In genomic region chr11:34357646-34358257, GRCh38 we compare ENCODE assay signal across 1 cellular context.
TF ChIP-seq lines count a peak whose summit lies in the region.

TSS of gene ABTB2 (minus strand) at chr11:34358010.

TF ChIP-seq in HepG2, 621 proteins besides CTCF, POLR2A, EP300 and RAD21 (continued from another document and continues in another):
- no peak for TF ChIP-seq ZNF503 (CRISPR knock-in tag; IDR thresholded peaks at IDR 0.05)
- no peak for TF ChIP-seq ZNF451 (CRISPR knock-in tag; IDR thresholded peaks at IDR 0.05)
- no peak for TF ChIP-seq KDM1A (CRISPR knock-in tag; IDR thresholded peaks at IDR 0.05)
- TF ChIP-seq BRCA1 (CRISPR knock-in tag; IDR thresholded peaks at IDR 0.05): no peak
- TF ChIP-seq IKZF5 (CRISPR knock-in tag; IDR thresholded peaks at IDR 0.05): 0 out of 2 replicates have a peak, but pooled peaks have one; percentile 3
- no peak; the same call in 1 of the 2 replicates for TF ChIP-seq HOXA5 (CRISPR knock-in tag; IDR thresholded peaks at IDR 0.05)
- TF ChIP-seq KLF6 (CRISPR knock-in tag; IDR thresholded peaks at IDR 0.05): no peak
- no peak for TF ChIP-seq GPN1 (CRISPR knock-in tag; IDR thresholded peaks at IDR 0.05; ENCODE audit: borderline replicate concordance)
- no peak for TF ChIP-seq EZH2 (conservative IDR thresholded peaks at IDR 0.05; ENCODE audit: low read depth, low read length)
- TF ChIP-seq PTBP1 (IDR thresholded peaks at IDR 0.05; ENCODE audit: low read depth, low read length, poor library complexity, severe bottlenecking): no peak
- TF ChIP-seq ZNF558 (CRISPR knock-in tag; IDR thresholded peaks at IDR 0.05; ENCODE audit: borderline replicate concordance): 0 out of 2 replicates have a peak, but pooled peaks have one; percentile 20
- TF ChIP-seq, protein P1, sequence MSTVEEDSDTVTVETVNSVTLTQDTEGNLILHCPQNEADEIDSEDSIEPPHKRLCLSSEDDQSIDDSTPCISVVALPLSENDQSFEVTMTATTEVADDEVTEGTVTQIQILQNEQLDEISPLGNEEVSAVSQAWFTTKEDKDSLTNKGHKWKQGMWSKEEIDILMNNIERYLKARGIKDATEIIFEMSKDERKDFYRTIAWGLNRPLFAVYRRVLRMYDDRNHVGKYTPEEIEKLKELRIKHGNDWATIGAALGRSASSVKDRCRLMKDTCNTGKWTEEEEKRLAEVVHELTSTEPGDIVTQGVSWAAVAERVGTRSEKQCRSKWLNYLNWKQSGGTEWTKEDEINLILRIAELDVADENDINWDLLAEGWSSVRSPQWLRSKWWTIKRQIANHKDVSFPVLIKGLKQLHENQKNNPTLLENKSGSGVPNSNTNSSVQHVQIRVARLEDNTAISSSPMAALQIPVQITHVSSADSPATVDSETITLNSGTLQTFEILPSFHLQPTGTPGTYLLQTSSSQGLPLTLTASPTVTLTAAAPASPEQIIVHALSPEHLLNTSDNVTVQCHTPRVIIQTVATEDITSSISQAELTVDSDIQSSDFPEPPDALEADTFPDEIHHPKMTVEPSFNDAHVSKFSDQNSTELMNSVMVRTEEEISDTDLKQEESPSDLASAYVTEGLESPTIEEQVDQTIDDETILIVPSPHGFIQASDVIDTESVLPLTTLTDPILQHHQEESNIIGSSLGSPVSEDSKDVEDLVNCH (CRISPR knock-in tag; IDR thresholded peaks at IDR 0.05): no peak
- TF ChIP-seq ZNF790 (CRISPR knock-in tag; IDR thresholded peaks at IDR 0.05; ENCODE audit: borderline replicate concordance): no peak
- TF ChIP-seq, protein P2, sequence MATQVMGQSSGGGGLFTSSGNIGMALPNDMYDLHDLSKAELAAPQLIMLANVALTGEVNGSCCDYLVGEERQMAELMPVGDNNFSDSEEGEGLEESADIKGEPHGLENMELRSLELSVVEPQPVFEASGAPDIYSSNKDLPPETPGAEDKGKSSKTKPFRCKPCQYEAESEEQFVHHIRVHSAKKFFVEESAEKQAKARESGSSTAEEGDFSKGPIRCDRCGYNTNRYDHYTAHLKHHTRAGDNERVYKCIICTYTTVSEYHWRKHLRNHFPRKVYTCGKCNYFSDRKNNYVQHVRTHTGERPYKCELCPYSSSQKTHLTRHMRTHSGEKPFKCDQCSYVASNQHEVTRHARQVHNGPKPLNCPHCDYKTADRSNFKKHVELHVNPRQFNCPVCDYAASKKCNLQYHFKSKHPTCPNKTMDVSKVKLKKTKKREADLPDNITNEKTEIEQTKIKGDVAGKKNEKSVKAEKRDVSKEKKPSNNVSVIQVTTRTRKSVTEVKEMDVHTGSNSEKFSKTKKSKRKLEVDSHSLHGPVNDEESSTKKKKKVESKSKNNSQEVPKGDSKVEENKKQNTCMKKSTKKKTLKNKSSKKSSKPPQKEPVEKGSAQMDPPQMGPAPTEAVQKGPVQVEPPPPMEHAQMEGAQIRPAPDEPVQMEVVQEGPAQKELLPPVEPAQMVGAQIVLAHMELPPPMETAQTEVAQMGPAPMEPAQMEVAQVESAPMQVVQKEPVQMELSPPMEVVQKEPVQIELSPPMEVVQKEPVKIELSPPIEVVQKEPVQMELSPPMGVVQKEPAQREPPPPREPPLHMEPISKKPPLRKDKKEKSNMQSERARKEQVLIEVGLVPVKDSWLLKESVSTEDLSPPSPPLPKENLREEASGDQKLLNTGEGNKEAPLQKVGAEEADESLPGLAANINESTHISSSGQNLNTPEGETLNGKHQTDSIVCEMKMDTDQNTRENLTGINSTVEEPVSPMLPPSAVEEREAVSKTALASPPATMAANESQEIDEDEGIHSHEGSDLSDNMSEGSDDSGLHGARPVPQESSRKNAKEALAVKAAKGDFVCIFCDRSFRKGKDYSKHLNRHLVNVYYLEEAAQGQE (IDR thresholded peaks at IDR 0.05; ENCODE audit: borderline replicate concordance in 1 of 2, low read depth in 1 of 2, low read length in 2 of 2): peak in 1 of 2 experiments; percentile 35; a peak in 1 of 4 replicates
- TF ChIP-seq ZNF792 (CRISPR knock-in tag; IDR thresholded peaks at IDR 0.05): no peak
- TF ChIP-seq, protein P3, sequence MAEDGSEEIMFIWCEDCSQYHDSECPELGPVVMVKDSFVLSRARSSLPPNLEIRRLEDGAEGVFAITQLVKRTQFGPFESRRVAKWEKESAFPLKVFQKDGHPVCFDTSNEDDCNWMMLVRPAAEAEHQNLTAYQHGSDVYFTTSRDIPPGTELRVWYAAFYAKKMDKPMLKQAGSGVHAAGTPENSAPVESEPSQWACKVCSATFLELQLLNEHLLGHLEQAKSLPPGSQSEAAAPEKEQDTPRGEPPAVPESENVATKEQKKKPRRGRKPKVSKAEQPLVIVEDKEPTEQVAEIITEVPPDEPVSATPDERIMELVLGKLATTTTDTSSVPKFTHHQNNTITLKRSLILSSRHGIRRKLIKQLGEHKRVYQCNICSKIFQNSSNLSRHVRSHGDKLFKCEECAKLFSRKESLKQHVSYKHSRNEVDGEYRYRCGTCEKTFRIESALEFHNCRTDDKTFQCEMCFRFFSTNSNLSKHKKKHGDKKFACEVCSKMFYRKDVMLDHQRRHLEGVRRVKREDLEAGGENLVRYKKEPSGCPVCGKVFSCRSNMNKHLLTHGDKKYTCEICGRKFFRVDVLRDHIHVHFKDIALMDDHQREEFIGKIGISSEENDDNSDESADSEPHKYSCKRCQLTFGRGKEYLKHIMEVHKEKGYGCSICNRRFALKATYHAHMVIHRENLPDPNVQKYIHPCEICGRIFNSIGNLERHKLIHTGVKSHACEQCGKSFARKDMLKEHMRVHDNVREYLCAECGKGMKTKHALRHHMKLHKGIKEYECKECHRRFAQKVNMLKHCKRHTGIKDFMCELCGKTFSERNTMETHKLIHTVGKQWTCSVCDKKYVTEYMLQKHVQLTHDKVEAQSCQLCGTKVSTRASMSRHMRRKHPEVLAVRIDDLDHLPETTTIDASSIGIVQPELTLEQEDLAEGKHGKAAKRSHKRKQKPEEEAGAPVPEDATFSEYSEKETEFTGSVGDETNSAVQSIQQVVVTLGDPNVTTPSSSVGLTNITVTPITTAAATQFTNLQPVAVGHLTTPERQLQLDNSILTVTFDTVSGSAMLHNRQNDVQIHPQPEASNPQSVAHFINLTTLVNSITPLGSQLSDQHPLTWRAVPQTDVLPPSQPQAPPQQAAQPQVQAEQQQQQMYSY (CRISPR knock-in tag; IDR thresholded peaks at IDR 0.05): 0 out of 2 replicates have a peak, but pooled peaks have one; percentile 19
- no peak for TF ChIP-seq E2F5 (CRISPR knock-in tag; conservative IDR thresholded peaks at IDR 0.05)
- no peak for TF ChIP-seq NFIB (CRISPR knock-in tag; IDR thresholded peaks at IDR 0.05; ENCODE audit: borderline replicate concordance)
- no peak for TF ChIP-seq ZNF263 (CRISPR knock-in tag; IDR thresholded peaks at IDR 0.05)
- no peak for TF ChIP-seq MXD4 (CRISPR knock-in tag; IDR thresholded peaks at IDR 0.05)
- no peak for TF ChIP-seq DMAP1 (CRISPR knock-in tag; IDR thresholded peaks at IDR 0.05)
- no peak for TF ChIP-seq ZNF724P (CRISPR knock-in tag; IDR thresholded peaks at IDR 0.05; ENCODE audit: borderline replicate concordance)
- no peak for TF ChIP-seq PLRG1 (conservative IDR thresholded peaks at IDR 0.05)
- no peak for TF ChIP-seq ZNF660 (CRISPR knock-in tag; IDR thresholded peaks at IDR 0.05; ENCODE audit: borderline replicate concordance, low read depth)
- TF ChIP-seq FOSL1 (CRISPR knock-in tag; IDR thresholded peaks at IDR 0.05; ENCODE audit: borderline replicate concordance): no peak
- TF ChIP-seq, protein P4, sequence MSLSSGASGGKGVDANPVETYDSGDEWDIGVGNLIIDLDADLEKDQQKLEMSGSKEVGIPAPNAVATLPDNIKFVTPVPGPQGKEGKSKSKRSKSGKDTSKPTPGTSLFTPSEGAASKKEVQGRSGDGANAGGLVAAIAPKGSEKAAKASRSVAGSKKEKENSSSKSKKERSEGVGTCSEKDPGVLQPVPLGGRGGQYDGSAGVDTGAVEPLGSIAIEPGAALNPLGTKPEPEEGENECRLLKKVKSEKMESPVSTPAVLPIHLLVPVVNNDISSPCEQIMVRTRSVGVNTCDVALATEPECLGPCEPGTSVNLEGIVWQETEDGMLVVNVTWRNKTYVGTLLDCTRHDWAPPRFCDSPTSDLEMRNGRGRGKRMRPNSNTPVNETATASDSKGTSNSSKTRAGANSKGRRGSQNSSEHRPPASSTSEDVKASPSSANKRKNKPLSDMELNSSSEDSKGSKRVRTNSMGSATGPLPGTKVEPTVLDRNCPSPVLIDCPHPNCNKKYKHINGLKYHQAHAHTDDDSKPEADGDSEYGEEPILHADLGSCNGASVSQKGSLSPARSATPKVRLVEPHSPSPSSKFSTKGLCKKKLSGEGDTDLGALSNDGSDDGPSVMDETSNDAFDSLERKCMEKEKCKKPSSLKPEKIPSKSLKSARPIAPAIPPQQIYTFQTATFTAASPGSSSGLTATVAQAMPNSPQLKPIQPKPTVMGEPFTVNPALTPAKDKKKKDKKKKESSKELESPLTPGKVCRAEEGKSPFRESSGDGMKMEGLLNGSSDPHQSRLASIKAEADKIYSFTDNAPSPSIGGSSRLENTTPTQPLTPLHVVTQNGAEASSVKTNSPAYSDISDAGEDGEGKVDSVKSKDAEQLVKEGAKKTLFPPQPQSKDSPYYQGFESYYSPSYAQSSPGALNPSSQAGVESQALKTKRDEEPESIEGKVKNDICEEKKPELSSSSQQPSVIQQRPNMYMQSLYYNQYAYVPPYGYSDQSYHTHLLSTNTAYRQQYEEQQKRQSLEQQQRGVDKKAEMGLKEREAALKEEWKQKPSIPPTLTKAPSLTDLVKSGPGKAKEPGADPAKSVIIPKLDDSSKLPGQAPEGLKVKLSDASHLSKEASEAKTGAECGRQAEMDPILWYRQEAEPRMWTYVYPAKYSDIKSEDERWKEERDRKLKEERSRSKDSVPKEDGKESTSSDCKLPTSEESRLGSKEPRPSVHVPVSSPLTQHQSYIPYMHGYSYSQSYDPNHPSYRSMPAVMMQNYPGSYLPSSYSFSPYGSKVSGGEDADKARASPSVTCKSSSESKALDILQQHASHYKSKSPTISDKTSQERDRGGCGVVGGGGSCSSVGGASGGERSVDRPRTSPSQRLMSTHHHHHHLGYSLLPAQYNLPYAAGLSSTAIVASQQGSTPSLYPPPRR (CRISPR knock-in tag; IDR thresholded peaks at IDR 0.05; ENCODE audit: borderline replicate concordance): no peak
- TF ChIP-seq ZNF574 (CRISPR knock-in tag; IDR thresholded peaks at IDR 0.05): no peak
- peak; percentile 31 for TF ChIP-seq SKI (IDR thresholded peaks at IDR 0.05; ENCODE audit: partially characterized antibody)
- 0 out of 2 replicates have a peak, but pooled peaks have one; percentile 35 for TF ChIP-seq BATF2 (CRISPR knock-in tag; IDR thresholded peaks at IDR 0.05)
- TF ChIP-seq ZNF878 (CRISPR knock-in tag; IDR thresholded peaks at IDR 0.05): peak; percentile 86; the same call in 1 of the 2 replicates
- no peak for TF ChIP-seq DBP (CRISPR knock-in tag; IDR thresholded peaks at IDR 0.05; ENCODE audit: not compliant biosample characterization)
- no peak for TF ChIP-seq HOXA7 (CRISPR knock-in tag; IDR thresholded peaks at IDR 0.05)
- TF ChIP-seq ZNF703 (CRISPR knock-in tag; IDR thresholded peaks at IDR 0.05; ENCODE audit: borderline replicate concordance): 0 out of 2 replicates have a peak, but pooled peaks have one; percentile 19
